In genomic region chr17:8875416-8875815, GRCh38 we compare ENCODE assay signal across 3 cellular contexts.
TF ChIP-seq lines count a peak whose summit lies in the region.

No MANE protein-coding gene starts in this region.

TF ChIP-seq in GM12891, 5 proteins besides CTCF, POLR2A, EP300 and RAD21:
- TF ChIP-seq SPI1 (IDR thresholded peaks at IDR 0.05; ENCODE audit: low read depth, low read length), result no peak
- TF ChIP-seq POU2F2 (IDR thresholded peaks at IDR 0.05; ENCODE audit: low read depth, low read length), result no peak
- TF ChIP-seq TAF1 (IDR thresholded peaks at IDR 0.05; ENCODE audit: low read depth, low read length), result no peak
- no peak for TF ChIP-seq POLR2AphosphoS5 (IDR thresholded peaks at IDR 0.05; ENCODE audit: low read depth, low read length)
- no peak for TF ChIP-seq PAX5 (IDR thresholded peaks at IDR 0.05; ENCODE audit: insufficient read depth, low read length, severe bottlenecking)

TF ChIP-seq in GM23338, 12 proteins besides CTCF, POLR2A, EP300 and RAD21 (continues in another document):
- TF ChIP-seq ZNF462 (CRISPR knock-in tag; IDR thresholded peaks at IDR 0.05) (no peak), POLR2AphosphoS5 (IDR thresholded peaks at IDR 0.05; ENCODE audit: low read depth) (no peak), NANOG (IDR thresholded peaks at IDR 0.05; ENCODE audit: borderline replicate concordance) (no peak), JUNB (IDR thresholded peaks at IDR 0.05; ENCODE audit: unreplicated experiment) (no peak), EZH2 (IDR thresholded peaks at IDR 0.05; ENCODE audit: low read depth, unreplicated experiment) (no peak), STAT1 (IDR thresholded peaks at IDR 0.05; ENCODE audit: unreplicated experiment) (no peak), ZNF331 (CRISPR knock-in tag; IDR thresholded peaks at IDR 0.05; ENCODE audit: low read depth) (no peak), EZH2phosphoT487 (IDR thresholded peaks at IDR 0.05; ENCODE audit: unreplicated experiment) (no peak), ETS1 (IDR thresholded peaks at IDR 0.05) (no peak), ZNF114 (CRISPR knock-in tag; IDR thresholded peaks at IDR 0.05) (no peak), REST (IDR thresholded peaks at IDR 0.05; ENCODE audit: unreplicated experiment) (no peak)

TF ChIP-seq in H1, 55 proteins besides CTCF, POLR2A, EP300 and RAD21:
- TF ChIP-seq ASH2L (IDR thresholded peaks at IDR 0.05; ENCODE audit: low read length) (peak; percentile 26), BRCA1 (IDR thresholded peaks at IDR 0.05; ENCODE audit: low read depth, low read length) (no peak), RFX5 (IDR thresholded peaks at IDR 0.05; ENCODE audit: borderline replicate concordance, low read depth, low read length) (no peak)
